2 cellular contexts compared by ENCODE assay signal in genomic region chr11:57275582-57275981, GRCh38.
TF ChIP-seq lines count a peak whose summit lies in the region.

No MANE protein-coding gene starts in this region.

TF ChIP-seq in liver, 16 proteins besides CTCF, POLR2A, EP300 and RAD21:
- no peak for TF ChIP-seq MAX (IDR thresholded peaks at IDR 0.05)
- TF ChIP-seq GABPA (IDR thresholded peaks at IDR 0.05 in 1 of 2, conservative IDR thresholded peaks at IDR 0.05 in 1 of 2): no peak
- TF ChIP-seq ATF3 (IDR thresholded peaks at IDR 0.05): no peak
- no peak for TF ChIP-seq JUND (IDR thresholded peaks at IDR 0.05)
- TF ChIP-seq HNF4G (IDR thresholded peaks at IDR 0.05): no peak
- TF ChIP-seq FOXA2 (IDR thresholded peaks at IDR 0.05): no peak
- no peak for TF ChIP-seq YY1 (IDR thresholded peaks at IDR 0.05)
- no peak for TF ChIP-seq EGR1 (IDR thresholded peaks at IDR 0.05; ENCODE audit: low read depth in 2 of 2)
- TF ChIP-seq RXRA (IDR thresholded peaks at IDR 0.05): no peak
- no peak for TF ChIP-seq HNF4A (conservative IDR thresholded peaks at IDR 0.05)
- no peak for TF ChIP-seq TAF1 (conservative IDR thresholded peaks at IDR 0.05)
- no peak for TF ChIP-seq REST (IDR thresholded peaks at IDR 0.05)
- no peak for TF ChIP-seq ZBTB33 (IDR thresholded peaks at IDR 0.05)
- TF ChIP-seq FOXA1 (IDR thresholded peaks at IDR 0.05): no peak
- no peak for TF ChIP-seq SP1 (IDR thresholded peaks at IDR 0.05)
- TF ChIP-seq NR2F2 (IDR thresholded peaks at IDR 0.05): no peak

TF ChIP-seq in HepG2, 621 proteins besides CTCF, POLR2A, EP300 and RAD21:
- TF ChIP-seq ELF1 (CRISPR knock-in tag; IDR thresholded peaks at IDR 0.05) (no peak), ZNF292 (CRISPR knock-in tag; IDR thresholded peaks at IDR 0.05; ENCODE audit: borderline replicate concordance, low read depth) (no peak), RAD51 (IDR thresholded peaks at IDR 0.05; ENCODE audit: borderline replicate concordance) (no peak), ZNF547 (CRISPR knock-in tag; IDR thresholded peaks at IDR 0.05) (no peak), ARID3A (IDR thresholded peaks at IDR 0.05; ENCODE audit: low read depth, low read length) (no peak), ARID2 (CRISPR knock-in tag; IDR thresholded peaks at IDR 0.05; ENCODE audit: borderline replicate concordance) (no peak), ETV5 (CRISPR knock-in tag; IDR thresholded peaks at IDR 0.05; ENCODE audit: borderline replicate concordance) (no peak), ARID5B (CRISPR knock-in tag; IDR thresholded peaks at IDR 0.05) (no peak), NCOR1 (IDR thresholded peaks at IDR 0.05; ENCODE audit: borderline replicate concordance, low read length) (no peak), RFX3 (CRISPR knock-in tag; IDR thresholded peaks at IDR 0.05) (no peak)
TF ChIP-seq in HepG2: peak in this region for 0.
